ENCODE assay signal across 11 cellular contexts in genomic region chr6:145962581-145962980, GRCh38. TPM values are rescaled to one million over a fixed set of nuclear protein-coding genes. Genes with fewer than 3 reads are reported as not detected.
DNase-seq lines count a peak whose midpoint lies in the region; ATAC-seq and TF ChIP-seq lines count a peak whose summit lies in the region.
"Had no signal": no experiment of that assay in that cellular context is flagged by ENCODE, and none has a peak within 500 bp of the region (broad histone marks: within the 10 kb centered on the region; RNA-seq: fewer than 3 reads in every experiment).

No MANE protein-coding gene starts in this region.

- peaks cover 22% of the 10 kb centered on the region for H4K20me1 ChIP-seq in Loucy (ENCODE audit: insufficient read depth, low read length, poor library complexity, severe bottlenecking)

- H3K79me2 ChIP-seq in Loucy (ENCODE audit: insufficient read depth, low read length), result peaks cover 56% of the 10 kb centered on the region

- H3K4me2 ChIP-seq in Loucy (ENCODE audit: low read depth, low read length, poor library complexity, severe bottlenecking), result peak overlapping the region; percentile 88

- peak overlapping the region; percentile 77 for H3K9ac ChIP-seq in Loucy (ENCODE audit: low read depth, low read length, poor library complexity, severe bottlenecking)

- DNase-seq in CD8-positive, alpha-beta T cell, result no peak
- DNase-seq in coronary artery (ENCODE audit: low spot score) (no peak), neural crest cell (ENCODE audit: low read depth, low spot score) (no peak), Peyer's patch (no peak), NCI-H1436 (lab: John Stamatoyannopoulos, UW) (no peak), AG08395 (ENCODE audit: low spot score) (no peak)
- DNase-seq: NCI-H2107, upper lobe of left lung had no signal

- CTCF ChIA-PET in CD8-positive, alpha-beta T cell (lab: Charles Lee), result no interaction called here

- peaks cover 28% of the 10 kb centered on the region for H3K4me1 ChIP-seq in CD8-positive, alpha-beta T cell (ENCODE audit: insufficient read depth, low read length)
- H3K4me1 ChIP-seq in Loucy (ENCODE audit: insufficient read depth, low read length, poor library complexity, severe bottlenecking) (peaks cover 43% of the 10 kb centered on the region), Peyer's patch (peaks cover 0 to 14% (median 6%) of the 10 kb centered on the region in 4 donors)

- no peaks in the 10 kb centered on the region for H3K9me3 ChIP-seq in CD8-positive, alpha-beta T cell (ENCODE audit: low read length)
- H3K9me3 ChIP-seq in Loucy (ENCODE audit: insufficient read depth, low read depth, low read length), result no peaks in the 10 kb centered on the region
- H3K9me3 ChIP-seq in Peyer's patch, result no peaks in the 10 kb centered on the region
- H3K9me3 ChIP-seq: right atrium auricular region, upper lobe of left lung had no signal

- ATAC-seq in CD8-positive, alpha-beta T cell, result no peak
- no peak for ATAC-seq in HG02623 (IDR thresholded peaks at IDR 0.05; ENCODE audit: unreplicated experiment)

- H3K36me3 Mint-ChIP-seq in CD8-positive, alpha-beta T cell, result peaks cover 7% of the 10 kb centered on the region
- no peaks in the 10 kb centered on the region for H3K36me3 Mint-ChIP-seq in neural crest cell (ENCODE audit: low read depth)

- H3K36me3 ChIP-seq in CD8-positive, alpha-beta T cell (ENCODE audit: insufficient read depth, low read length), result no peaks in the 10 kb centered on the region
- H3K36me3 ChIP-seq in Loucy (ENCODE audit: insufficient read depth, low read length) (no peaks in the 10 kb centered on the region), Peyer's patch (no peaks in the 10 kb centered on the region)
- H3K36me3 ChIP-seq: right atrium auricular region, upper lobe of left lung had no signal

- H3K27me3 ChIP-seq in CD8-positive, alpha-beta T cell (ENCODE audit: insufficient read depth, low read length), result no peaks in the 10 kb centered on the region
- H3K27me3 ChIP-seq in Loucy (ENCODE audit: insufficient read depth, low read length, poor library complexity, severe bottlenecking) (no peaks in the 10 kb centered on the region), Peyer's patch (no peaks in the 10 kb centered on the region)
- H3K27me3 ChIP-seq: right atrium auricular region, upper lobe of left lung had no signal

- no peaks in the 10 kb centered on the region for H3K9me2 ChIP-seq in Loucy (replicated peaks; ENCODE audit: low read depth, low read length)

- H2AFZ ChIP-seq in Loucy (ENCODE audit: low read length), result no peak overlapping the region

- intact Hi-C loops in CD8-positive, alpha-beta T cell (cut with DNase I, micrococcal nuclease), result loop anchor here (5.0 to 10.0 kb wide), 5 partner anchors 225 to 1908 kb away; partner anchors contain the start of genes EPM2A (in 1 of the 2), SF3B5 (in 1 of the 2) and STXBP5 (in 1 of the 2)

- H3K4me3 ChIP-seq in CD8-positive, alpha-beta T cell (ENCODE audit: low read depth, low read length), result no peak overlapping the region
- H3K4me3 ChIP-seq in Loucy (ENCODE audit: low read length, poor library complexity, severe bottlenecking) (peak overlapping the region; percentile 85), coronary artery (peak overlapping the region; percentile 95), Peyer's patch (peak overlapping the region in 2 of 4 donors; percentile 69 to 81)

- no peak overlapping the region for H3K27ac Mint-ChIP-seq in CD8-positive, alpha-beta T cell
- H3K27ac Mint-ChIP-seq in neural crest cell (ENCODE audit: unreplicated experiment), result peak overlapping the region; percentile 75

- H3K4me1 Mint-ChIP-seq in CD8-positive, alpha-beta T cell (ENCODE audit: low read depth), result peaks cover 72% of the 10 kb centered on the region
- H3K4me1 Mint-ChIP-seq in neural crest cell, result peaks cover 43% of the 10 kb centered on the region

- peak overlapping the region; percentile 37 for H3K4me3 Mint-ChIP-seq in CD8-positive, alpha-beta T cell
- H3K4me3 Mint-ChIP-seq in neural crest cell, result peak overlapping the region; percentile 100

- H3K27me3 Mint-ChIP-seq in CD8-positive, alpha-beta T cell (ENCODE audit: low read depth), result no peaks in the 10 kb centered on the region
- no peaks in the 10 kb centered on the region for H3K27me3 Mint-ChIP-seq in neural crest cell (ENCODE audit: low read depth)

- TF ChIP-seq CTCF in CD8-positive, alpha-beta T cell (IDR thresholded peaks at IDR 0.05), result no peak
- TF ChIP-seq CTCF in Loucy (conservative IDR thresholded peaks at IDR 0.05; ENCODE audit: low read length) (no peak), coronary artery (IDR thresholded peaks at IDR 0.05) (no peak), neural crest cell (conservative IDR thresholded peaks at IDR 0.05) (no peak), Peyer's patch (IDR thresholded peaks at IDR 0.05) (no peak)

- no peaks in the 10 kb centered on the region for H3F3A ChIP-seq in Loucy (ENCODE audit: low read depth)

- no peak overlapping the region for H3K27ac ChIP-seq in CD8-positive, alpha-beta T cell (ENCODE audit: low read depth, low read length)
- peak overlapping the region in 1 of 2 donors; percentile 91 for H3K27ac ChIP-seq in coronary artery
- no peak overlapping the region for H3K27ac ChIP-seq in Peyer's patch

- no peaks in the 10 kb centered on the region for H3K9me3 Mint-ChIP-seq in CD8-positive, alpha-beta T cell
- no peaks in the 10 kb centered on the region for H3K9me3 Mint-ChIP-seq in neural crest cell

- POLR2A ChIA-PET in CD8-positive, alpha-beta T cell (lab: Charles Lee), result interaction anchor here (0.9 kb wide), 1 partner anchor 228 kb away, joined by 6 read pairs; the partner anchor contains the start of gene EPM2A

- TF ChIP-seq POLR2A in Peyer's patch (IDR thresholded peaks at IDR 0.05), result no peak

RNA-seq across cellular contexts. Expression of gene SHPRH, which starts 1.6 kb away (rescaled TPM):
- 10 to 100 TPM; 14.2 to 18.6 TPM for total RNA-seq in CD8-positive, alpha-beta T cell
- 32.2 and 32.9 TPM in 2 replicates for total RNA-seq in neural crest cell
- 10 to 100 TPM; 24.0 to 80.0 (median 45.7) TPM for total RNA-seq in Peyer's patch
